10 cellular contexts compared by ENCODE assay signal in genomic region chr20:7272512-7272911, GRCh38.
DNase-seq lines count a peak whose midpoint lies in the region; ATAC-seq and TF ChIP-seq lines count a peak whose summit lies in the region.
"Had no signal": no experiment of that assay in that cellular context is flagged by ENCODE, and none has a peak within 500 bp of the region (broad histone marks: within the 10 kb centered on the region; RNA-seq: fewer than 3 reads in every experiment).

No MANE protein-coding gene starts in this region.

- POLR2A ChIA-PET in RWPE1 (lab: Yijun Ruan, JAX; ENCODE audit: low non-redundant PET) = no interaction called here

- no peak overlapping the region for H3K27ac ChIP-seq in heart right ventricle
- H3K27ac ChIP-seq in RWPE1 = no peak overlapping the region
- no peak overlapping the region for H3K27ac ChIP-seq in foreskin keratinocyte

- 49 to 76% methylated on average over 1 of the region's 1 CpG for WGBS in heart right ventricle, 2 donors

- in situ Hi-C loops in KBM-7 (cut with MboI; ENCODE audit: low pct_unique_long_range_greater_than_20kb, low sequenced_read_pairs) = loop anchor here (25.0 kb wide), 1 partner anchor 90 kb away; no protein-coding TSS in a partner anchor

- DNase-seq in heart right ventricle = no peak
- no peak for DNase-seq in left cardiac atrium
- no peak for DNase-seq in RWPE1 (ENCODE audit: low spot score)
- DNase-seq in foreskin keratinocyte = no peak
- DNase-seq in superior temporal gyrus (ENCODE audit: extremely low spot score) = peak; percentile 13
- no peak for DNase-seq in stimulated activated CD4-positive, alpha-beta T cell treated with anti-CD3 and anti-CD28 coated beads, Interleukin-2, amount 100 ng/mL, for 24 hours
- no peak for DNase-seq in posterior cingulate gyrus
- DNase-seq in KBM-7 = no peak
- DNase-seq: NCI-H226, T-helper 2 cell had no signal

- no peaks in the 10 kb centered on the region for H3K4me1 ChIP-seq in heart right ventricle
- H3K4me1 ChIP-seq in foreskin keratinocyte = no peaks in the 10 kb centered on the region

- ATAC-seq in heart right ventricle (no peak), left cardiac atrium (no peak), foreskin keratinocyte (no peak)

- CTCF ChIA-PET in RWPE1 (lab: Yijun Ruan, JAX) = interaction anchor here (0.5 kb wide), 1 partner anchor 1006 kb away, joined by 5 read pairs; no protein-coding TSS in a partner anchor

- TF ChIP-seq CTCF in heart right ventricle (IDR thresholded peaks at IDR 0.05) (peak in 7 of 9 donors; percentile 19 to 46 (median 30)), RWPE1 (conservative IDR thresholded peaks at IDR 0.05; ENCODE audit: low read depth) (peak; percentile 19; the same call in 1 of the 2 replicates), foreskin keratinocyte (conservative IDR thresholded peaks at IDR 0.05) (peak; percentile 37)

- H3K36me3 ChIP-seq in heart right ventricle = no peaks in the 10 kb centered on the region

- peaks cover 0 to 4% (median 0%) of the 10 kb centered on the region in 7 donors for H3K27me3 ChIP-seq in heart right ventricle
- H3K27me3 ChIP-seq in foreskin keratinocyte = no peaks in the 10 kb centered on the region

- intact Hi-C loops in heart right ventricle (cut with DNase I) (loop anchor here in 2 of 10 donors (5.0 kb wide), 1 partner anchor 160 kb away; no protein-coding TSS in a partner anchor), left cardiac atrium (cut with DNase I) (loop anchor here in 1 of 2 donors (10.0 kb wide), 1 partner anchor 168 kb away; no protein-coding TSS in a partner anchor), posterior cingulate gyrus (cut with DNase I) (no loop called here)

- H3K9me3 ChIP-seq in heart right ventricle = no peaks in the 10 kb centered on the region

- no peak overlapping the region for H3K4me3 ChIP-seq in heart right ventricle
